ENCODE assay signal across 23 cellular contexts in genomic region chr3:15175590-15175989, GRCh38. TPM values are rescaled to one million over a fixed set of nuclear protein-coding genes. Genes with fewer than 3 reads are reported as not detected.
DNase-seq lines count a peak whose midpoint lies in the region; ATAC-seq and TF ChIP-seq lines count a peak whose summit lies in the region.
"Had no signal": no experiment of that assay in that cellular context is flagged by ENCODE, and none has a peak within 500 bp of the region (broad histone marks: within the 10 kb centered on the region; RNA-seq: fewer than 3 reads in every experiment).

No MANE protein-coding gene starts in this region.

- H3K36me3 ChIP-seq in right atrium auricular region (no peaks in the 10 kb centered on the region), breast epithelium (no peaks in the 10 kb centered on the region)
- H3K36me3 ChIP-seq: BE2C, BLaER1 had no signal

- H3K9me3 ChIP-seq in right atrium auricular region (no peaks in the 10 kb centered on the region), breast epithelium (no peaks in the 10 kb centered on the region)
- H3K9me3 ChIP-seq: BE2C, BLaER1 had no signal

- H3K4me3 ChIP-seq in right atrium auricular region, result no peak overlapping the region
- H3K4me3 ChIP-seq in breast epithelium, result no peak overlapping the region
- H3K4me3 ChIP-seq: BLaER1, GM12878 had no signal

- ATAC-seq in Right ventricle myocardium superior (ENCODE audit: poor library complexity), result peak; percentile 59
- peak; percentile 46 to 64 for ATAC-seq in left cardiac atrium
- ATAC-seq in left ventricle myocardium superior, result peak; percentile 56
- ATAC-seq: GM12878 had no signal

- TF ChIP-seq POLR2A in breast epithelium (IDR thresholded peaks at IDR 0.05), result no peak

- intact Hi-C loops in Right ventricle myocardium superior (cut with DNase I), result no loop called here
- intact Hi-C loops in cardiac septum (cut with DNase I), result loop anchor here (5.0 kb wide), 1 partner anchor 68 kb away; no protein-coding TSS in a partner anchor
- intact Hi-C loops in left cardiac atrium (cut with DNase I), result loop anchor here in 1 of 2 donors (5.0 kb wide), 1 partner anchor 63 kb away; no protein-coding TSS in a partner anchor
- intact Hi-C loops in left ventricle myocardium superior (cut with micrococcal nuclease), result no loop called here
- intact Hi-C loops in breast epithelium (cut with DNase I; ENCODE audit: low total_unique reads), result no loop called here

- no peak for DNase-seq in Right ventricle myocardium superior
- no peak for DNase-seq in cardiac septum (ENCODE audit: low spot score)
- no peak for DNase-seq in left cardiac atrium
- DNase-seq in right atrium auricular region (ENCODE audit: low spot score), result no peak
- DNase-seq in left ventricle myocardium superior, result no peak
- DNase-seq in breast epithelium (ENCODE audit: low spot score in 2 of 2), result no peak
- DNase-seq: 8988T; ACHN; C1 segment of cervical spinal cord; CD4-positive, alpha-beta memory T cell; CD4-positive, CD25-positive, alpha-beta regulatory T cell; CD8-positive, alpha-beta memory T cell; COR-L47; DMS 273 treated with DMSO at 0.1 percent for 48 hours; DMS153; DMS53; DMS79; DND-41; EL; GDM1 had no signal

- no peaks in the 10 kb centered on the region for H3K27me3 ChIP-seq in right atrium auricular region
- no peaks in the 10 kb centered on the region for H3K27me3 ChIP-seq in breast epithelium
- H3K27me3 ChIP-seq: BLaER1 had no signal

- no peaks in the 10 kb centered on the region for H3K4me1 ChIP-seq in right atrium auricular region
- H3K4me1 ChIP-seq in breast epithelium, result no peaks in the 10 kb centered on the region
- H3K4me1 ChIP-seq: BE2C had no signal

- H3K27ac ChIP-seq in right atrium auricular region (peak overlapping the region in 1 of 2 donors; percentile 32), breast epithelium (no peak overlapping the region)
- H3K27ac ChIP-seq: BLaER1 had no signal

- TF ChIP-seq CTCF in right atrium auricular region (IDR thresholded peaks at IDR 0.05), result no peak
- no peak for TF ChIP-seq CTCF in breast epithelium (IDR thresholded peaks at IDR 0.05)

RNA-seq across cellular contexts. Expression of gene CAPN7, which starts 30.5 kb away (rescaled TPM):
- 28.1 TPM for total RNA-seq in Right ventricle myocardium superior
- total RNA-seq in cardiac septum, result 29.2 TPM
- total RNA-seq in left cardiac atrium, result 10 to 100 TPM; 28.4 to 28.9 TPM
- total RNA-seq in right atrium auricular region, result 10 to 100 TPM; 21.2 to 21.3 TPM
- total RNA-seq in left ventricle myocardium superior, result 34.2 TPM
- 100 to 1,000 TPM in 1 of 3 donors, 10 to 100 TPM in 2; 79.0 to 112 (median 91.4) TPM for total RNA-seq in breast epithelium
